8 cellular contexts compared by ENCODE assay signal in the genomic region with DNA sequence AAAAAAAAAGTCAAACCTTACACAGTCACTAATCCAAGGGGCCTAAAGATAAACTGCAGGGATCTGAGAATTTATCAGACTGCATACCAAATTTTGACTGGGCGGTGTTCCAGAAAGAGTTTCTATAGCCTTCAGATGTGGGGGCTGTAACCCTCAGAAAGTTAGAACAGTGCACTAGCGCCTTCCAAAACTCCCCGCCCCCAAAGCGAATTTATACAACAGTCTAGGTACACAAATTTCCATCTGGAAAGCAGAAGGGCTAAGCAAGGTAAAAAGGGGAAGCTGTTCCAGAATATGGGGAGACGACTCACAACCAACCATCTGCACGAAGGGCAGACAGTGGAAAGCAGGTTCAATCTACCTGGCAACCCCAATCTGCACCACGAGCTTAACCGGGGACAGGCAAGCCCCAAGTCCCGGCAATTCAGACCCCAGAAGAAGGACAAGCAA. TPM values are rescaled to one million over a fixed set of nuclear protein-coding genes. Genes with fewer than 3 reads are reported as not detected.
DNase-seq lines count a peak whose midpoint lies in the region; TF ChIP-seq lines count a peak whose summit lies in the region.

No MANE protein-coding gene starts in this region.

- in situ Hi-C loops in HAP-1 (cut with MboI; ENCODE audit: low sequenced_read_pairs) = no loop called here

- 23 to 25% methylated on average over 4 of the region's 9 CpGs for WGBS in mesodermal cell (ENCODE audit: insufficient coverage in 2 of 2), 2 experiments
- WGBS in urinary bladder = 6% methylated on average over 9 of the region's 9 CpGs

- H3K36me3 ChIP-seq in Caco-2 (ENCODE audit: control insufficient read depth, insufficient read depth, low read length) = no peaks in the 10 kb centered on the region
- H3K36me3 ChIP-seq in HAP-1 (replicated peaks) = no peaks in the 10 kb centered on the region; the same call in 1 of the 2 replicates
- no peaks in the 10 kb centered on the region for H3K36me3 ChIP-seq in OCI-LY3 (replicated peaks; ENCODE audit: low read depth, low read length)
- H3K36me3 ChIP-seq in mesodermal cell (ENCODE audit: control insufficient read depth, insufficient read depth, low read length) = no peaks in the 10 kb centered on the region
- H3K36me3 ChIP-seq in urinary bladder (ENCODE audit: insufficient read depth) = no peaks in the 10 kb centered on the region

- peak overlapping the region; percentile 76 for H3K4me2 ChIP-seq in OCI-LY3 (ENCODE audit: low read length)

- H3K4me1 Mint-ChIP-seq in Caco-2 (ENCODE audit: low read depth, unreplicated experiment) = peaks cover 23% of the 10 kb centered on the region
- peaks cover 22% of the 10 kb centered on the region for H3K4me1 Mint-ChIP-seq in chondrocyte (ENCODE audit: low read depth)

- no peaks in the 10 kb centered on the region for H3K9me3 ChIP-seq in Caco-2
- no peaks in the 10 kb centered on the region for H3K9me3 ChIP-seq in HAP-1
- H3K9me3 ChIP-seq in OCI-LY3 (ENCODE audit: insufficient read depth, low read length) = no peaks in the 10 kb centered on the region
- no peaks in the 10 kb centered on the region for H3K9me3 ChIP-seq in mesodermal cell (ENCODE audit: control insufficient read depth, low read length)

- H3K27me3 Mint-ChIP-seq in Caco-2 (ENCODE audit: insufficient read depth, unreplicated experiment) (no peaks in the 10 kb centered on the region), chondrocyte (ENCODE audit: low read depth) (peaks cover 12% of the 10 kb centered on the region)

- H3K4me3 Mint-ChIP-seq in Caco-2 (ENCODE audit: unreplicated experiment) (peak overlapping the region; percentile 77), chondrocyte (ENCODE audit: unreplicated experiment) (peak overlapping the region; percentile 88)

- H3K27me3 ChIP-seq in Caco-2 (replicated peaks; ENCODE audit: control insufficient read depth, insufficient read depth, low read length) (no peaks in the 10 kb centered on the region), HAP-1 (ENCODE audit: low read depth) (no peaks in the 10 kb centered on the region), OCI-LY3 (ENCODE audit: low read depth, low read length) (no peaks in the 10 kb centered on the region)

- BruUV-seq in Caco-2 (replicated peaks; lab: Mats Ljungman, UMichigan) = no TSS peak

- peak overlapping the region; percentile 70 for H2AFZ ChIP-seq in OCI-LY3 (ENCODE audit: low read depth, low read length)

- no peaks in the 10 kb centered on the region; the same call in 1 of the 2 replicates for H4K20me1 ChIP-seq in OCI-LY3 (ENCODE audit: insufficient read depth, low read length)

- no peak for TF ChIP-seq CTCF in Caco-2 (IDR thresholded peaks at IDR 0.05; ENCODE audit: insufficient read depth in 1 of 2, low read depth in 1 of 2, low read length in 1 of 2, severe bottlenecking in 1 of 2, unreplicated experiment in 1 of 2)
- TF ChIP-seq CTCF in OCI-LY3 (IDR thresholded peaks at IDR 0.05; ENCODE audit: low read depth, low read length) = no peak
- no peak for TF ChIP-seq CTCF in chondrocyte (IDR thresholded peaks at IDR 0.05)

- CTCF ChIA-PET in Caco-2 (lab: Charles Lee) = interaction anchor here (1.0 to 1.4 kb wide), 4 partner anchors 10 to 56 kb away, joined by 3 to 10 read pairs (median 4); no protein-coding TSS in a partner anchor

- H3K9me3 Mint-ChIP-seq in Caco-2 (ENCODE audit: unreplicated experiment) (no peaks in the 10 kb centered on the region), chondrocyte (ENCODE audit: low read depth) (no peaks in the 10 kb centered on the region)

- H3K27ac ChIP-seq in OCI-LY3 (ENCODE audit: low read length) = peak overlapping the region; percentile 25; the same call in 1 of the 2 replicates
- H3K27ac ChIP-seq in mesodermal cell (ENCODE audit: low read depth, low read length, severe bottlenecking) = no peak overlapping the region
- no peak overlapping the region for H3K27ac ChIP-seq in urinary bladder (ENCODE audit: low read depth)

- DNase-seq in Caco-2 = no peak
- DNase-seq in HAP-1 (ENCODE audit: low spot score in 2 of 2) = peak in 1 of 2 experiments; percentile 30
- no peak for DNase-seq in chondrocyte (ENCODE audit: low spot score)
- DNase-seq in NCI-H128 (lab: John Stamatoyannopoulos, UW; ENCODE audit: unreplicated experiment) = no peak
- DNase-seq in glomerular visceral epithelial cell (ENCODE audit: extremely low spot score) = no peak

- intact Hi-C loops in Caco-2 (cut with micrococcal nuclease; ENCODE audit: unreplicated experiment) = loop anchor here (2.0 kb wide), 1 partner anchor 13 kb away; no protein-coding TSS in a partner anchor

- POLR2A ChIA-PET in Caco-2 (lab: Charles Lee) = interaction anchor here (0.6 to 0.7 kb wide), 3 partner anchors 64 to 183 kb away, joined by 3 to 5 read pairs (median 5); a partner anchor contains a TSS

- H3K79me2 ChIP-seq in OCI-LY3 (ENCODE audit: low read length) = peaks cover 15% of the 10 kb centered on the region

- H3K27ac Mint-ChIP-seq in Caco-2 (ENCODE audit: unreplicated experiment) (peak overlapping the region; percentile 91), chondrocyte (ENCODE audit: unreplicated experiment) (no peak overlapping the region)

- H3K4me1 ChIP-seq in Caco-2 (peaks cover 7% of the 10 kb centered on the region), HAP-1 (peaks cover 9% of the 10 kb centered on the region; the same call in 1 of the 2 replicates), OCI-LY3 (ENCODE audit: low read length) (peaks cover 30% of the 10 kb centered on the region), mesodermal cell (ENCODE audit: control insufficient read depth, insufficient read depth, low read length, poor library complexity, severe bottlenecking) (no peaks in the 10 kb centered on the region), urinary bladder (ENCODE audit: insufficient read depth) (no peaks in the 10 kb centered on the region)

- H3K4me3 ChIP-seq in Caco-2 (ENCODE audit: low read depth, low read length) = peak overlapping the region; percentile 74
- H3K4me3 ChIP-seq in HAP-1 = peak overlapping the region; percentile 60
- H3K4me3 ChIP-seq in OCI-LY3 (ENCODE audit: low read length) = peak overlapping the region; percentile 94
- H3K4me3 ChIP-seq in mesodermal cell (ENCODE audit: extremely low read depth, insufficient read depth, low read length, poor library complexity, severe bottlenecking) = peak overlapping the region; percentile 64
- H3K4me3 ChIP-seq in urinary bladder (ENCODE audit: low read depth, low read length) = peak overlapping the region; percentile 88

- peaks cover 15% of the 10 kb centered on the region for H3K36me3 Mint-ChIP-seq in Caco-2 (ENCODE audit: insufficient read depth, unreplicated experiment)
- H3K36me3 Mint-ChIP-seq in chondrocyte (ENCODE audit: low read depth) = peaks cover 3% of the 10 kb centered on the region

- peak overlapping the region; percentile 73 for H3K9ac ChIP-seq in OCI-LY3 (ENCODE audit: low read length)

RNA-seq across cellular contexts. Expression of a gene that starts 0.8 kb away (rescaled TPM):
- 31.1 and 34.7 TPM in 2 replicates for total RNA-seq in Caco-2 (2022)
- 5.4 to 11.7 TPM (median 7.6 TPM) in 3 replicates for total RNA-seq in chondrocyte
- polyA plus RNA-seq in mesodermal cell (2013, experiment 1 of 2) = 10.9 TPM
- polyA plus RNA-seq in mesodermal cell (2013, experiment 2 of 2) = 11.0 TPM
- total RNA-seq in urinary bladder = 40.0 TPM
- polyA plus RNA-seq in urinary bladder = 12.0 TPM

RNA-seq across cellular contexts. Expression of a gene that starts 58.6 kb away (rescaled TPM):
- total RNA-seq in Caco-2 (2022) (not detected in 2 replicates), chondrocyte (not detected in 3 replicates), urinary bladder (not detected)
- polyA plus RNA-seq in mesodermal cell (2013, experiment 1 of 2) = not detected
- not detected for polyA plus RNA-seq in mesodermal cell (2013, experiment 2 of 2)
- not detected for polyA plus RNA-seq in urinary bladder
